10 cellular contexts compared by ENCODE assay signal in the genomic region with DNA sequence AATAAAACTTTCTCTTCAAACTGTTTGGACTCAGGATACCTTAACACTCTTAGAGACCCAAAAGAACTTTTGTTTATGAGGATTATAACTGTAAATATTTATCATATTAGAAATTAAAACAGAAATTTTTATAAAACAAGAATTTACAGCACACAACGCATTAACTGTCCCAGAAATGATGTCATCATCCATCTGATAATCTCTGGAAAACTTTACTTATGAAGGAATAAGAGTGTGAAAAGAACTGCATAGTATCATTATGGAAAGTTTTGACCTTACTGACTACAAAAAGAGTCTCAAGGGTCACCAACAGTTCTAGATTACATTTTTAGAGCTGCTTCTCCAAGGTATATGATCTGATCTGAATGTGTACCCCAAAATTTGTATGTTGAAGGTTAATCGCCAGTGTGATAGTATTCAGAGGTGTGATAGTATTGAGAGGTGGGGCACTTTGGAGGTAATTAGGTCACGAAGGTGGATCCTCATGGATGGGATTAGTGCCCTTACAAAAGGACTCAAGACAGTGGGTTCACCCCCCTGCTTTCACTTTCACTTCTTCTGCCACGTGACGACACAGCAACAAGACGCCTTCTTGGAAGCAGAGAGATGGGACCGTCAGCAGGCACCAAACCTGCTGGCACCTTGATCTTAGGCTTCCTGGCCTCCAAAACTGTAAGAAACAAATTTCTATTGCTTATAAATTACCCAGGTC.
DNase-seq lines count a peak whose midpoint lies in the region; ATAC-seq and TF ChIP-seq lines count a peak whose summit lies in the region.
"Had no signal": no experiment of that assay in that cellular context is flagged by ENCODE, and none has a peak within 500 bp of the region (broad histone marks: within the 10 kb centered on the region; RNA-seq: fewer than 3 reads in every experiment).

No MANE protein-coding gene starts in this region.

- H3K4me3 ChIP-seq in mammary epithelial cell (replicated peaks in 1 of 3; ENCODE audit: insufficient read depth in 1 of 3, low read depth in 2 of 3, low read length in 3 of 3) (no peak overlapping the region), OCI-LY3 (ENCODE audit: low read length) (peak overlapping the region; percentile 77), choroid plexus epithelial cell (ENCODE audit: low read depth, low read length) (no peak overlapping the region), upper lobe of right lung (no peak overlapping the region)

- dilution Hi-C loops in mammary epithelial cell (cut with HindIII; ENCODE audit: low sequenced_read_pairs) = no loop called here

- CTCF ChIA-PET in mammary epithelial cell (lab: Charles Lee; ENCODE audit: low non-redundant PET) = no interaction called here
- CTCF ChIA-PET in MCF 10A (lab: Yijun Ruan, JAX) = no interaction called here

- H3K27ac ChIP-seq in mammary epithelial cell (ENCODE audit: insufficient read depth, low read depth, low read length) (no peak overlapping the region), OCI-LY3 (ENCODE audit: low read length) (no peak overlapping the region), upper lobe of right lung (no peak overlapping the region)

- TF ChIP-seq CTCF in mammary epithelial cell (conservative IDR thresholded peaks at IDR 0.05 in 1 of 2, IDR thresholded peaks at IDR 0.05 in 1 of 2; ENCODE audit: extremely low read depth in 1 of 2, insufficient read depth in 1 of 2, low read depth in 1 of 2, low read length in 2 of 2) (no peak), MCF 10A (IDR thresholded peaks at IDR 0.05; ENCODE audit: unreplicated experiment) (no peak), OCI-LY3 (IDR thresholded peaks at IDR 0.05; ENCODE audit: low read depth, low read length) (no peak), choroid plexus epithelial cell (conservative IDR thresholded peaks at IDR 0.05; ENCODE audit: low read depth, low read length) (no peak), upper lobe of right lung (IDR thresholded peaks at IDR 0.05) (no peak)

- peak overlapping the region; percentile 3 for H2AFZ ChIP-seq in mammary epithelial cell (ENCODE audit: low read depth, low read length)
- H2AFZ ChIP-seq in OCI-LY3 (ENCODE audit: low read depth, low read length) = peak overlapping the region; percentile 90

- no peaks in the 10 kb centered on the region for H3K4me1 Mint-ChIP-seq in MCF 10A (ENCODE audit: insufficient read depth, unreplicated experiment)
- H3K4me1 Mint-ChIP-seq: neural crest cell had no signal

- no peaks in the 10 kb centered on the region for H3K27me3 Mint-ChIP-seq in MCF 10A (ENCODE audit: insufficient read depth, unreplicated experiment)

- H3K4me2 ChIP-seq in mammary epithelial cell (ENCODE audit: insufficient read depth, low read depth, low read length) (no peak overlapping the region), OCI-LY3 (ENCODE audit: low read length) (peak overlapping the region; percentile 86)

- POLR2A ChIA-PET in MCF 10A (lab: Yijun Ruan, JAX) = no interaction called here

- DNase-seq in mammary epithelial cell = no peak
- no peak for DNase-seq in MCF 10A (ENCODE audit: unreplicated experiment)
- peak; percentile 9 for DNase-seq in choroid plexus epithelial cell (ENCODE audit: low read depth)
- no peak for DNase-seq in upper lobe of right lung
- DNase-seq in MV-4-11 (lab: John Stamatoyannopoulos, UW) = no peak
- DNase-seq: activated CD4-positive, CD25-positive, alpha-beta regulatory T cell treated with anti-CD3 and anti-CD28 coated beads, Interleukin-2, amount 50 U/mL, for 72 hours had no signal

- intact Hi-C loops in mammary epithelial cell (cut with micrococcal nuclease) = no loop called here
- intact Hi-C loops in MCF 10A (cut with micrococcal nuclease) = no loop called here
- intact Hi-C loops in upper lobe of right lung (cut with DNase I) = no loop called here

- H3K9ac ChIP-seq in mammary epithelial cell (ENCODE audit: insufficient read depth, low read length) (no peak overlapping the region), OCI-LY3 (ENCODE audit: low read length) (peak overlapping the region; percentile 55)

- H3K9me3 Mint-ChIP-seq in MCF 10A (ENCODE audit: unreplicated experiment) = no peaks in the 10 kb centered on the region
- H3K9me3 Mint-ChIP-seq: neural crest cell had no signal

- no TSS peak for BruUV-seq in mammary epithelial cell (replicated peaks; lab: Mats Ljungman, UMichigan)
- no TSS peak for BruUV-seq in MCF 10A (replicated peaks; lab: Mats Ljungman, UMichigan)

- in situ Hi-C loops in mammary epithelial cell (cut with MboI; ENCODE audit: low sequenced_read_pairs in 2 of 2) = no loop called here

- H3K36me3 ChIP-seq in mammary epithelial cell (ENCODE audit: insufficient read depth, low read length) (no peaks in the 10 kb centered on the region), OCI-LY3 (replicated peaks; ENCODE audit: low read depth, low read length) (no peaks in the 10 kb centered on the region), upper lobe of right lung (no peaks in the 10 kb centered on the region)

- no peaks in the 10 kb centered on the region for H3K36me3 Mint-ChIP-seq in MCF 10A (ENCODE audit: insufficient read depth, unreplicated experiment)

- H3K4me1 ChIP-seq in mammary epithelial cell (ENCODE audit: insufficient read depth, low read length) (no peaks in the 10 kb centered on the region), OCI-LY3 (ENCODE audit: low read length) (peaks cover 9% of the 10 kb centered on the region), upper lobe of right lung (no peaks in the 10 kb centered on the region)

- no peaks in the 10 kb centered on the region for H3K79me2 ChIP-seq in mammary epithelial cell (ENCODE audit: insufficient read depth, low read length)
- H3K79me2 ChIP-seq in OCI-LY3 (ENCODE audit: low read length) = no peaks in the 10 kb centered on the region

- H3K9me3 ChIP-seq in mammary epithelial cell (replicated peaks; ENCODE audit: insufficient read depth, low read length) (no peaks in the 10 kb centered on the region), OCI-LY3 (ENCODE audit: insufficient read depth, low read length) (no peaks in the 10 kb centered on the region), upper lobe of right lung (no peaks in the 10 kb centered on the region)

- peak; percentile 43 for ATAC-seq in upper lobe of right lung
- no peak for ATAC-seq in GM19397 (IDR thresholded peaks at IDR 0.05; ENCODE audit: unreplicated experiment)
- no peak for ATAC-seq in GM18498 (IDR thresholded peaks at IDR 0.05; ENCODE audit: unreplicated experiment)

- H3K27me3 ChIP-seq in mammary epithelial cell (ENCODE audit: insufficient read depth, low read length) (peaks cover 2% of the 10 kb centered on the region), OCI-LY3 (ENCODE audit: low read depth, low read length) (peaks cover 27% of the 10 kb centered on the region), upper lobe of right lung (no peaks in the 10 kb centered on the region)

- H4K20me1 ChIP-seq in mammary epithelial cell (ENCODE audit: insufficient read depth, low read length) (no peaks in the 10 kb centered on the region), OCI-LY3 (ENCODE audit: insufficient read depth, low read length) (no peaks in the 10 kb centered on the region)

- H3K27ac Mint-ChIP-seq in MCF 10A (ENCODE audit: low read depth, unreplicated experiment) = no peak overlapping the region

- 92% methylated on average over 7 of the region's 7 CpGs for WGBS in mammary epithelial cell (ENCODE audit: low coverage, missing lambda C conversion rate)

- H3K4me3 Mint-ChIP-seq in MCF 10A (ENCODE audit: unreplicated experiment) = no peak overlapping the region
- H3K4me3 Mint-ChIP-seq: neural crest cell had no signal
